In genomic region chr1:111660204-111661150, GRCh38 we compare ENCODE assay signal across 11 cellular contexts. TPM values are rescaled to one million over a fixed set of nuclear protein-coding genes. Genes with fewer than 3 reads are reported as not detected.
DNase-seq lines count a peak whose midpoint lies in the region; ATAC-seq and TF ChIP-seq lines count a peak whose summit lies in the region.
"Had no signal": no experiment of that assay in that cellular context is flagged by ENCODE, and none has a peak within 500 bp of the region (broad histone marks: within the 10 kb centered on the region; RNA-seq: fewer than 3 reads in every experiment).

No MANE protein-coding gene starts in this region.

- H3K79me1 ChIP-seq in IMR-90 (ENCODE audit: low read depth in 1 of 2, low read length in 2 of 2) = peaks cover 25 to 59% of the 10 kb centered on the region in 2 experiments; a peak in 3 of 4 replicates

- H3K4me1 Mint-ChIP-seq in activated CD4-positive, alpha-beta memory T cell treated with anti-CD3 and anti-CD28 coated beads, Interleukin-2, amount 10 ng/mL, durations not matched to agents 7 days and 5 days = peaks cover 48% of the 10 kb centered on the region

- H2BK20ac ChIP-seq in IMR-90 (ENCODE audit: low read depth, low read length) = no peak overlapping the region

- DNase-seq in Ammon's horn (ENCODE audit: low spot score) = peak; percentile 10
- DNase-seq in IMR-90 = peak; percentile 11
- DNase-seq in adipocyte (ENCODE audit: low read depth) = no peak
- DNase-seq in left colon = no peak
- DNase-seq in activated CD4-positive, alpha-beta memory T cell treated with anti-CD3 and anti-CD28 coated beads, Interleukin-2, amount 10 ng/mL, durations not matched to agents 7 days and 5 days = no peak
- no peak for DNase-seq in dedifferentiated amniotic fluid mesenchymal stem cell (ENCODE audit: extremely low spot score)
- no peak for DNase-seq in UCSD-AML1 (lab: John Stamatoyannopoulos, UW; ENCODE audit: unreplicated experiment)
- DNase-seq: activated naive CD4-positive, alpha-beta T cell treated with anti-CD3 and anti-CD28 coated beads for 36 hours; psoas muscle had no signal

- intact Hi-C loops in IMR-90 (cut with micrococcal nuclease) (no loop called here), left colon (cut with DNase I, micrococcal nuclease) (no loop called here)

- H4K20me1 ChIP-seq in IMR-90 (ENCODE audit: insufficient read depth, low read length) = peaks cover 24% of the 10 kb centered on the region; the same call in 1 of the 2 replicates

- no peak overlapping the region for H3K4me3 Mint-ChIP-seq in activated CD4-positive, alpha-beta memory T cell treated with anti-CD3 and anti-CD28 coated beads, Interleukin-2, amount 10 ng/mL, durations not matched to agents 7 days and 5 days
- H3K4me3 Mint-ChIP-seq: activated naive CD4-positive, alpha-beta T cell treated with anti-CD3 and anti-CD28 coated beads for 36 hours; WTC11 had no signal

- H3K4me2 ChIP-seq in IMR-90 (ENCODE audit: low read depth, low read length) = no peak overlapping the region

- H3K18ac ChIP-seq in IMR-90 (ENCODE audit: low read depth, low read length) = 0 out of 2 replicates have a peak overlapping the region, but pooled peaks have one; percentile 69

- no peak for ATAC-seq in IMR-90 (ENCODE audit: low read depth)
- peak; percentile 86 for ATAC-seq in left colon
- ATAC-seq in HG03571 (IDR thresholded peaks at IDR 0.05; ENCODE audit: unreplicated experiment) = no peak
- ATAC-seq: WTC11 had no signal

- no peak overlapping the region for H2AFZ ChIP-seq in IMR-90 (replicated peaks; ENCODE audit: low read length, poor library complexity)

- no peak overlapping the region for H3K4ac ChIP-seq in IMR-90 (ENCODE audit: low read depth, low read length)

- no TSS peak for BruUV-seq in IMR-90 (replicated peaks; lab: Mats Ljungman, UMichigan)

- H3K14ac ChIP-seq in IMR-90 (replicated peaks; ENCODE audit: low read depth, low read length) = no peak overlapping the region; the same call in 1 of the 2 replicates

- H2BK120ac ChIP-seq in IMR-90 (ENCODE audit: low read depth, low read length) = no peak overlapping the region

- peak overlapping the region; percentile 26 for H3K23ac ChIP-seq in IMR-90 (ENCODE audit: low read depth, low read length)

- H3K36me3 Mint-ChIP-seq in activated CD4-positive, alpha-beta memory T cell treated with anti-CD3 and anti-CD28 coated beads, Interleukin-2, amount 10 ng/mL, durations not matched to agents 7 days and 5 days (ENCODE audit: low read depth) = peaks cover 28% of the 10 kb centered on the region
- H3K36me3 Mint-ChIP-seq: WTC11 had no signal

- 70% methylated on average over 2 of the region's 5 CpGs; no CpG with 5 or more reads in 1 of the 2 experiments for WGBS in IMR-90 (ENCODE audit: extremely low coverage in 2 of 2, insufficient read length in 1 of 2), 2 experiments

- no peak overlapping the region for H4K91ac ChIP-seq in IMR-90 (ENCODE audit: insufficient read depth, low read depth, low read length)

- no peaks in the 10 kb centered on the region for H3K27me3 Mint-ChIP-seq in activated CD4-positive, alpha-beta memory T cell treated with anti-CD3 and anti-CD28 coated beads, Interleukin-2, amount 10 ng/mL, durations not matched to agents 7 days and 5 days

- in situ Hi-C loops in IMR-90 (cut with MboI; ENCODE audit: low sequenced_read_pairs) = loop anchor here (10.0 kb wide), 1 partner anchor 436 kb away; the partner anchor contains the start of gene CHI3L2

- H3K27ac Mint-ChIP-seq in activated CD4-positive, alpha-beta memory T cell treated with anti-CD3 and anti-CD28 coated beads, Interleukin-2, amount 10 ng/mL, durations not matched to agents 7 days and 5 days = no peak overlapping the region
- H3K27ac Mint-ChIP-seq: activated naive CD4-positive, alpha-beta T cell treated with anti-CD3 and anti-CD28 coated beads for 36 hours; WTC11 had no signal

- no peak overlapping the region for H4K5ac ChIP-seq in IMR-90 (ENCODE audit: low read depth, low read length)

- no peak overlapping the region for H2AK9ac ChIP-seq in IMR-90 (replicated peaks; ENCODE audit: low read depth, low read length, poor library complexity)

- no peak overlapping the region for H2BK15ac ChIP-seq in IMR-90 (ENCODE audit: low read depth, low read length)

- H2AK5ac ChIP-seq in IMR-90 (ENCODE audit: low read depth, low read length) = 0 out of 2 replicates have a peak overlapping the region, but pooled peaks have one; percentile 2

- CTCF ChIA-PET in IMR-90 (lab: Yijun Ruan, JAX) = interaction anchor here (0.9 kb wide), 1 partner anchor 54 kb away, joined by 3 read pairs; no protein-coding TSS in a partner anchor
- CTCF ChIA-PET in activated CD4-positive, alpha-beta memory T cell treated with anti-CD3 and anti-CD28 coated beads, Interleukin-2, amount 10 ng/mL, durations not matched to agents 7 days and 5 days (lab: Charles Lee) = interaction anchor here (1.0 to 1.2 kb wide), 2 partner anchors 153 kb away, joined by 3 to 5 read pairs; no protein-coding TSS in a partner anchor

- POLR2A ChIA-PET in IMR-90 (lab: Charles Lee; ENCODE audit: unreplicated experiment) = no interaction called here
- POLR2A ChIA-PET in activated CD4-positive, alpha-beta memory T cell treated with anti-CD3 and anti-CD28 coated beads, Interleukin-2, amount 10 ng/mL, durations not matched to agents 7 days and 5 days (lab: Charles Lee) = interaction anchor here (1.0 to 1.6 kb wide), 3 partner anchors 23 to 152 kb away, joined by 3 to 9 read pairs (median 3); no protein-coding TSS in a partner anchor

- dilution Hi-C loops in IMR-90 (cut with HindIII; ENCODE audit: low sequenced_read_pairs, unreplicated experiment) = no loop called here

- TF ChIP-seq RAD21 in IMR-90 (IDR thresholded peaks at IDR 0.05; ENCODE audit: low read length) = no peak

- no peak for TF ChIP-seq POLR2A in IMR-90 (IDR thresholded peaks at IDR 0.05; ENCODE audit: low read depth, low read length)

- H4K8ac ChIP-seq in IMR-90 (ENCODE audit: low read depth in 2 of 2, low read length in 2 of 2) = no peak overlapping the region

- H3K4me1 ChIP-seq in IMR-90 (ENCODE audit: control insufficient read depth, insufficient read depth, low read length) (peaks cover 8% of the 10 kb centered on the region), adipocyte (ENCODE audit: control insufficient read depth, insufficient read depth, low read length) (peaks cover 38% of the 10 kb centered on the region)

- H3K36me3 ChIP-seq in IMR-90 (ENCODE audit: control insufficient read depth, insufficient read depth, low read length) (0 out of 2 replicates have a peak, but pooled peaks cover 2% of the 10 kb centered on the region), adipocyte (ENCODE audit: control insufficient read depth, insufficient read depth, low read length, severe bottlenecking) (no peaks in the 10 kb centered on the region)

- H3K9me1 ChIP-seq in IMR-90 (ENCODE audit: insufficient read depth, low read length) = no peaks in the 10 kb centered on the region

- H3K56ac ChIP-seq in IMR-90 (ENCODE audit: extremely low read depth, insufficient read depth, low read length) = no peak overlapping the region

- H3K9me3 ChIP-seq in IMR-90 (ENCODE audit: control insufficient read depth, insufficient read depth, low read length) (no peaks in the 10 kb centered on the region), adipocyte (ENCODE audit: control insufficient read depth, low read length) (no peaks in the 10 kb centered on the region)
- H3K9me3 ChIP-seq: psoas muscle had no signal

- H3K4me3 ChIP-seq in IMR-90 (ENCODE audit: insufficient read depth, low read depth, low read length) (no peak overlapping the region), adipocyte (ENCODE audit: low read length) (peak overlapping the region; percentile 26)
- H3K4me3 ChIP-seq: psoas muscle had no signal

- no peak overlapping the region for H2BK5ac ChIP-seq in IMR-90 (ENCODE audit: low read depth, low read length, poor library complexity, severe bottlenecking)

- H3K9ac ChIP-seq in IMR-90 (ENCODE audit: low read depth, low read length) = no peak overlapping the region
- H3K9ac ChIP-seq in adipocyte (ENCODE audit: low read length) = no peak overlapping the region

- no peak overlapping the region for H3K27ac ChIP-seq in IMR-90 (ENCODE audit: insufficient read depth, low read length)
- H3K27ac ChIP-seq: psoas muscle had no signal

- TF ChIP-seq CTCF in IMR-90 (conservative IDR thresholded peaks at IDR 0.05; ENCODE audit: low read depth, low read length) = no peak

- H3K27me3 ChIP-seq in IMR-90 (ENCODE audit: control insufficient read depth, insufficient read depth, low read length) (no peaks in the 10 kb centered on the region), adipocyte (replicated peaks; ENCODE audit: control insufficient read depth, insufficient read depth, low read length) (no peaks in the 10 kb centered on the region)

- H3K9me3 Mint-ChIP-seq in activated CD4-positive, alpha-beta memory T cell treated with anti-CD3 and anti-CD28 coated beads, Interleukin-2, amount 10 ng/mL, durations not matched to agents 7 days and 5 days = no peaks in the 10 kb centered on the region
- H3K9me3 Mint-ChIP-seq: activated naive CD4-positive, alpha-beta T cell treated with anti-CD3 and anti-CD28 coated beads for 36 hours; WTC11 had no signal

TF ChIP-seq in IMR-90, 13 proteins besides CTCF, POLR2A, EP300 and RAD21 (continues in another document):
- TF ChIP-seq SMC3 (IDR thresholded peaks at IDR 0.05; ENCODE audit: low read depth, low read length) = no peak
- TF ChIP-seq MAFK (IDR thresholded peaks at IDR 0.05; ENCODE audit: low read depth, low read length) = no peak
- TF ChIP-seq FOS (IDR thresholded peaks at IDR 0.05; ENCODE audit: low read depth, low read length) = no peak
- no peak for TF ChIP-seq ELK1 (IDR thresholded peaks at IDR 0.05; ENCODE audit: borderline replicate concordance, low read depth, low read length)
- no peak for TF ChIP-seq BHLHE40 (IDR thresholded peaks at IDR 0.05; ENCODE audit: low read depth, low read length)
- TF ChIP-seq NFE2L2 (IDR thresholded peaks at IDR 0.05; ENCODE audit: low read depth, low read length) = no peak
- no peak for TF ChIP-seq MXI1 (IDR thresholded peaks at IDR 0.05; ENCODE audit: borderline replicate concordance, low read depth, low read length)

RNA-seq across cellular contexts. Expression of gene RAP1A, which starts 40.9 kb away (rescaled TPM):
- 18.1 and 35.3 TPM in 2 replicates for total RNA-seq in IMR-90 (2012; rRNA removed)
- polyA plus RNA-seq in IMR-90 (2012; rRNA removed) = 34.4 and 43.6 TPM in 2 replicates
- 4.0 and 6.2 TPM in 2 replicates for polyA plus RNA-seq in IMR-90 (2012; cell fraction: cytosol; rRNA removed)
- 0.72 and 9.5 TPM in 2 replicates for polyA plus RNA-seq in IMR-90 (2012; cell fraction: nucleus; rRNA removed; ENCODE audit: low replicate concordance)
- 100 to 1,000 TPM in 1 of 2 donors, 10 to 100 TPM in 1; 82.3 to 113 TPM for total RNA-seq in left colon
- total RNA-seq in activated CD4-positive, alpha-beta memory T cell treated with anti-CD3 and anti-CD28 coated beads, Interleukin-2, amount 10 ng/mL, durations not matched to agents 7 days and 5 days = 100 to 1,000 TPM; 219 to 221 TPM

Comparison
In these comparisons a context has a peak if more than half of its experiments do, and no peak if none do; other contexts are left out.
1. DNase-seq: peak in Ammon's horn (single experiment) and IMR-90 (single experiment); none in adipocyte (single experiment), left colon (0 of 2), activated CD4-positive, alpha-beta memory T cell treated with anti-CD3 and anti-CD28 coated beads, Interleukin-2, amount 10 ng/mL, durations not matched to agents 7 days and 5 days (single experiment), dedifferentiated amniotic fluid mesenchymal stem cell (single experiment) and UCSD-AML1 (single experiment).